10 cellular contexts compared by ENCODE assay signal in genomic region chr20:44615876-44616603, GRCh38. TPM values are rescaled to one million over a fixed set of nuclear protein-coding genes. Genes with fewer than 3 reads are reported as not detected.
DNase-seq lines count a peak whose midpoint lies in the region; ATAC-seq and TF ChIP-seq lines count a peak whose summit lies in the region.
"Had no signal": no experiment of that assay in that cellular context is flagged by ENCODE, and none has a peak within 500 bp of the region (broad histone marks: within the 10 kb centered on the region; RNA-seq: fewer than 3 reads in every experiment).

No MANE protein-coding gene starts in this region.

- intact Hi-C loops in activated CD4-positive, alpha-beta memory T cell treated with anti-CD3 and anti-CD28 coated beads for 36 hours (cut with micrococcal nuclease) = no loop called here
- intact Hi-C loops in dorsolateral prefrontal cortex (cut with DNase I) = loop anchor here in 1 of 2 donors (2.0 kb wide), 2 partner anchors 67 to 111 kb away; no protein-coding TSS in a partner anchor
- intact Hi-C loops in naive thymus-derived CD4-positive, alpha-beta T cell (cut with micrococcal nuclease) = loop anchor here in 1 of 2 donors (10.0 kb wide), 1 partner anchor 119 kb away; no protein-coding TSS in a partner anchor

- ATAC-seq in naive thymus-derived CD4-positive, alpha-beta T cell = no peak
- ATAC-seq in HG03457 (IDR thresholded peaks at IDR 0.05; ENCODE audit: unreplicated experiment) = no peak
- no peak for ATAC-seq in HG03521 (IDR thresholded peaks at IDR 0.05; ENCODE audit: unreplicated experiment)

- no peaks in the 10 kb centered on the region for H3K27me3 ChIP-seq in dorsolateral prefrontal cortex
- H3K27me3 ChIP-seq in naive thymus-derived CD4-positive, alpha-beta T cell (ENCODE audit: control insufficient read depth in 2 of 2, insufficient read depth in 2 of 2, low read length in 2 of 2) = no peaks in the 10 kb centered on the region

- POLR2A ChIA-PET in activated CD4-positive, alpha-beta memory T cell treated with anti-CD3 and anti-CD28 coated beads, Interleukin-2, amount 10 ng/mL, durations not matched to agents 7 days and 5 days (lab: Charles Lee) = no interaction called here
- POLR2A ChIA-PET in activated CD4-positive, alpha-beta memory T cell treated with anti-CD3 and anti-CD28 coated beads for 36 hours (lab: Charles Lee) = no interaction called here
- POLR2A ChIA-PET in naive thymus-derived CD4-positive, alpha-beta T cell (lab: Charles Lee) = interaction anchor here (0.7 to 10.9 kb wide), 2 partner anchors 31 to 377 kb away, joined by 3 to 122 read pairs; partner anchors contain the start of gene ADA

- H3K4me1 Mint-ChIP-seq in activated CD4-positive, alpha-beta memory T cell treated with anti-CD3 and anti-CD28 coated beads, Interleukin-2, amount 10 ng/mL, durations not matched to agents 7 days and 5 days = peaks cover 36% of the 10 kb centered on the region
- H3K4me1 Mint-ChIP-seq in activated CD4-positive, alpha-beta memory T cell treated with anti-CD3 and anti-CD28 coated beads for 36 hours (ENCODE audit: low read depth) = peaks cover 35% of the 10 kb centered on the region
- H3K4me1 Mint-ChIP-seq in naive thymus-derived CD4-positive, alpha-beta T cell = peaks cover 42 to 73% (median 62%) of the 10 kb centered on the region in 7 donors
- peaks cover 5% of the 10 kb centered on the region for H3K4me1 Mint-ChIP-seq in type B pancreatic cell (ENCODE audit: unreplicated experiment)

- H3K4me1 ChIP-seq in naive thymus-derived CD4-positive, alpha-beta T cell (ENCODE audit: control insufficient read depth in 2 of 2, insufficient read depth in 2 of 2, low read length in 2 of 2) = peaks cover 9 to 57% of the 10 kb centered on the region in 2 donors

- TF ChIP-seq CTCF in dorsolateral prefrontal cortex (IDR thresholded peaks at IDR 0.05 in 54 of 56, conservative IDR thresholded peaks at IDR 0.05 in 2 of 56; ENCODE audit: low read depth in 1 of 56, partially characterized antibody in 56 of 56) (peak in 6 of 56 donors; percentile 7 to 18 (median 12)), type B pancreatic cell (conservative IDR thresholded peaks at IDR 0.05) (no peak)

- H3K9me3 ChIP-seq in naive thymus-derived CD4-positive, alpha-beta T cell (ENCODE audit: control insufficient read depth in 2 of 3, low read length in 3 of 3) = no peaks in the 10 kb centered on the region

- H3K27me3 Mint-ChIP-seq in activated CD4-positive, alpha-beta memory T cell treated with anti-CD3 and anti-CD28 coated beads, Interleukin-2, amount 10 ng/mL, durations not matched to agents 7 days and 5 days = no peaks in the 10 kb centered on the region
- no peaks in the 10 kb centered on the region for H3K27me3 Mint-ChIP-seq in activated CD4-positive, alpha-beta memory T cell treated with anti-CD3 and anti-CD28 coated beads for 36 hours
- no peaks in the 10 kb centered on the region for H3K27me3 Mint-ChIP-seq in naive thymus-derived CD4-positive, alpha-beta T cell
- H3K27me3 Mint-ChIP-seq in type B pancreatic cell = no peaks in the 10 kb centered on the region

- no peak overlapping the region for H3K4me3 Mint-ChIP-seq in activated CD4-positive, alpha-beta memory T cell treated with anti-CD3 and anti-CD28 coated beads, Interleukin-2, amount 10 ng/mL, durations not matched to agents 7 days and 5 days
- no peak overlapping the region for H3K4me3 Mint-ChIP-seq in activated CD4-positive, alpha-beta memory T cell treated with anti-CD3 and anti-CD28 coated beads for 36 hours
- H3K4me3 Mint-ChIP-seq in naive thymus-derived CD4-positive, alpha-beta T cell = peak overlapping the region; percentile 7 to 77 (median 55)
- no peak overlapping the region for H3K4me3 Mint-ChIP-seq in type B pancreatic cell

- DNase-seq in activated CD4-positive, alpha-beta memory T cell treated with anti-CD3 and anti-CD28 coated beads, Interleukin-2, amount 10 ng/mL, durations not matched to agents 7 days and 5 days = no peak
- DNase-seq in activated CD4-positive, alpha-beta memory T cell treated with anti-CD3 and anti-CD28 coated beads for 36 hours = no peak
- DNase-seq in dorsolateral prefrontal cortex (peak; percentile 42 to 99 (median 94)), type B pancreatic cell (ENCODE audit: extremely low spot score, unreplicated experiment) (no peak), HuH-7 (ENCODE audit: low spot score) (no peak)
- no peak for DNase-seq in naive thymus-derived CD4-positive, alpha-beta T cell
- DNase-seq: GM23248; stimulated activated CD4-positive, alpha-beta T cell treated with anti-CD3 and anti-CD28 coated beads, Interleukin-2, amount 100 ng/mL, for 24 hours had no signal

- CTCF ChIA-PET in activated CD4-positive, alpha-beta memory T cell treated with anti-CD3 and anti-CD28 coated beads, Interleukin-2, amount 10 ng/mL, durations not matched to agents 7 days and 5 days (lab: Charles Lee) = no interaction called here
- CTCF ChIA-PET in activated CD4-positive, alpha-beta memory T cell treated with anti-CD3 and anti-CD28 coated beads for 36 hours (lab: Charles Lee) = interaction anchor here (0.8 kb wide), 1 partner anchor 228 kb away, joined by 3 read pairs; no protein-coding TSS in a partner anchor
- CTCF ChIA-PET in naive thymus-derived CD4-positive, alpha-beta T cell (lab: Charles Lee) = interaction anchor here (0.5 to 0.9 kb wide), 2 partner anchors 12 to 401 kb away, joined by 4 read pairs; no protein-coding TSS in a partner anchor

- no peaks in the 10 kb centered on the region for H3K9me3 Mint-ChIP-seq in activated CD4-positive, alpha-beta memory T cell treated with anti-CD3 and anti-CD28 coated beads, Interleukin-2, amount 10 ng/mL, durations not matched to agents 7 days and 5 days
- H3K9me3 Mint-ChIP-seq in activated CD4-positive, alpha-beta memory T cell treated with anti-CD3 and anti-CD28 coated beads for 36 hours = no peaks in the 10 kb centered on the region
- H3K9me3 Mint-ChIP-seq in naive thymus-derived CD4-positive, alpha-beta T cell = no peaks in the 10 kb centered on the region
- no peaks in the 10 kb centered on the region for H3K9me3 Mint-ChIP-seq in type B pancreatic cell

- peaks cover 0 to 33% (median 0%) of the 10 kb centered on the region in 3 experiments for H3K36me3 ChIP-seq in naive thymus-derived CD4-positive, alpha-beta T cell (ENCODE audit: control insufficient read depth in 2 of 3, insufficient read depth in 3 of 3, low read length in 3 of 3)

- peak overlapping the region; percentile 23 for H3K27ac Mint-ChIP-seq in activated CD4-positive, alpha-beta memory T cell treated with anti-CD3 and anti-CD28 coated beads, Interleukin-2, amount 10 ng/mL, durations not matched to agents 7 days and 5 days
- no peak overlapping the region for H3K27ac Mint-ChIP-seq in activated CD4-positive, alpha-beta memory T cell treated with anti-CD3 and anti-CD28 coated beads for 36 hours
- peak overlapping the region; percentile 82 to 98 (median 95) for H3K27ac Mint-ChIP-seq in naive thymus-derived CD4-positive, alpha-beta T cell
- peak overlapping the region; percentile 64 for H3K27ac Mint-ChIP-seq in type B pancreatic cell

- peaks cover 40% of the 10 kb centered on the region for H3K36me3 Mint-ChIP-seq in activated CD4-positive, alpha-beta memory T cell treated with anti-CD3 and anti-CD28 coated beads, Interleukin-2, amount 10 ng/mL, durations not matched to agents 7 days and 5 days (ENCODE audit: low read depth)
- peaks cover 22% of the 10 kb centered on the region for H3K36me3 Mint-ChIP-seq in activated CD4-positive, alpha-beta memory T cell treated with anti-CD3 and anti-CD28 coated beads for 36 hours
- peaks cover 15 to 28% (median 24%) of the 10 kb centered on the region in 5 donors for H3K36me3 Mint-ChIP-seq in naive thymus-derived CD4-positive, alpha-beta T cell
- peaks cover 14% of the 10 kb centered on the region for H3K36me3 Mint-ChIP-seq in type B pancreatic cell

- H3K4me3 ChIP-seq in dorsolateral prefrontal cortex = peak overlapping the region in 2 of 59 donors; percentile 1 to 8
- H3K4me3 ChIP-seq in naive thymus-derived CD4-positive, alpha-beta T cell (ENCODE audit: low read length) = no peak overlapping the region
- H3K4me3 ChIP-seq: GM23248 had no signal

- peak overlapping the region; percentile 85 to 100 (median 97) for H3K27ac ChIP-seq in dorsolateral prefrontal cortex
- H3K27ac ChIP-seq in naive thymus-derived CD4-positive, alpha-beta T cell (ENCODE audit: low read depth, low read length) = peak overlapping the region; percentile 42
- H3K27ac ChIP-seq: GM23248 had no signal

RNA-seq across cellular contexts. Expression of gene PKIG, which starts 33.7 kb away (rescaled TPM):
- 1 to 10 TPM; 1.1 to 1.6 TPM for total RNA-seq in activated CD4-positive, alpha-beta memory T cell treated with anti-CD3 and anti-CD28 coated beads, Interleukin-2, amount 10 ng/mL, durations not matched to agents 7 days and 5 days
- total RNA-seq in activated CD4-positive, alpha-beta memory T cell treated with anti-CD3 and anti-CD28 coated beads for 36 hours = 1 to 10 TPM; 2.9 to 4.1 TPM
- 100 to 1,000 TPM in 6 of 120 experiments, 10 to 100 TPM in 114; 35.0 to 115 (median 72.9) TPM for total RNA-seq in dorsolateral prefrontal cortex
- total RNA-seq in naive thymus-derived CD4-positive, alpha-beta T cell = 1 to 10 TPM; 1.9 to 6.0 (median 2.9) TPM
- 1 to 10 TPM; 2.9 to 3.6 TPM for polyA plus RNA-seq in naive thymus-derived CD4-positive, alpha-beta T cell
- total RNA-seq in type B pancreatic cell (ENCODE audit: low replicate concordance) = 13.9 and 24.3 TPM in 2 replicates

RNA-seq across cellular contexts. Expression of gene ADA, which starts 35.5 kb away (rescaled TPM):
- total RNA-seq in activated CD4-positive, alpha-beta memory T cell treated with anti-CD3 and anti-CD28 coated beads, Interleukin-2, amount 10 ng/mL, durations not matched to agents 7 days and 5 days = 10 to 100 TPM; 79.0 to 79.7 TPM
- total RNA-seq in activated CD4-positive, alpha-beta memory T cell treated with anti-CD3 and anti-CD28 coated beads for 36 hours = 10 to 100 TPM; 35.7 to 38.0 TPM
- total RNA-seq in dorsolateral prefrontal cortex (10 to 100 TPM in 23 of 120 experiments, 1 to 10 TPM in 97; 1.9 to 18.9 (median 6.6) TPM), type B pancreatic cell (ENCODE audit: low replicate concordance) (7.5 and 15.1 TPM in 2 replicates)
- 100 to 1,000 TPM in 1 of 5 experiments, 10 to 100 TPM in 4; 26.1 to 103 (median 28.2) TPM for total RNA-seq in naive thymus-derived CD4-positive, alpha-beta T cell
- polyA plus RNA-seq in naive thymus-derived CD4-positive, alpha-beta T cell = 10 to 100 TPM; 40.8 to 41.1 TPM

Comparison
In these comparisons a context has a peak if more than half of its experiments do, and no peak if none do; other contexts are left out.
1. DNase-seq: peak in dorsolateral prefrontal cortex (10 of 10); none in activated CD4-positive, alpha-beta memory T cell treated with anti-CD3 and anti-CD28 coated beads, Interleukin-2, amount 10 ng/mL, durations not matched to agents 7 days and 5 days (single experiment), activated CD4-positive, alpha-beta memory T cell treated with anti-CD3 and anti-CD28 coated beads for 36 hours (single experiment), naive thymus-derived CD4-positive, alpha-beta T cell (0 of 9), type B pancreatic cell (single experiment) and HuH-7 (single experiment).
2. H3K4me3 Mint-ChIP-seq: peak in naive thymus-derived CD4-positive, alpha-beta T cell (10 of 10); none in activated CD4-positive, alpha-beta memory T cell treated with anti-CD3 and anti-CD28 coated beads, Interleukin-2, amount 10 ng/mL, durations not matched to agents 7 days and 5 days (single experiment), activated CD4-positive, alpha-beta memory T cell treated with anti-CD3 and anti-CD28 coated beads for 36 hours (single experiment) and type B pancreatic cell (single experiment).